In genomic region chr16:30068750-30069574, GRCh38 we compare ENCODE assay signal across 1 cellular context.
TF ChIP-seq lines count a peak whose summit lies in the region.

No MANE protein-coding gene starts in this region.

TF ChIP-seq in HepG2, 621 proteins besides CTCF, POLR2A, EP300 and RAD21 (continues in another document):
- TF ChIP-seq TAF1 (CRISPR knock-in tag; IDR thresholded peaks at IDR 0.05), result peak; percentile 30; the same call in 1 of the 2 replicates
- TF ChIP-seq UBTF (CRISPR knock-in tag; IDR thresholded peaks at IDR 0.05), result 0 out of 2 replicates have a peak, but pooled peaks have one; percentile 24
- no peak for TF ChIP-seq ARID3A (IDR thresholded peaks at IDR 0.05; ENCODE audit: low read depth, low read length)
- TF ChIP-seq CEBPG (CRISPR knock-in tag; IDR thresholded peaks at IDR 0.05), result no peak
- no peak for TF ChIP-seq FOSL1 (CRISPR knock-in tag; IDR thresholded peaks at IDR 0.05; ENCODE audit: borderline replicate concordance)
- TF ChIP-seq TOPORS (CRISPR knock-in tag; IDR thresholded peaks at IDR 0.05), result no peak
- no peak for TF ChIP-seq KDM5A (IDR thresholded peaks at IDR 0.05; ENCODE audit: borderline replicate concordance, low read length)
- TF ChIP-seq JUN (CRISPR knock-in tag; IDR thresholded peaks at IDR 0.05), result no peak
- TF ChIP-seq ZNF569 (CRISPR knock-in tag; IDR thresholded peaks at IDR 0.05; ENCODE audit: borderline replicate concordance), result no peak
- no peak; the same call in 1 of the 2 replicates for TF ChIP-seq NFKB2 (CRISPR knock-in tag; IDR thresholded peaks at IDR 0.05; ENCODE audit: borderline replicate concordance)
- TF ChIP-seq ELF1 (CRISPR knock-in tag; IDR thresholded peaks at IDR 0.05), result no peak
- TF ChIP-seq HDAC1 (CRISPR knock-in tag; IDR thresholded peaks at IDR 0.05), result no peak
- no peak for TF ChIP-seq ZNF772 (CRISPR knock-in tag; IDR thresholded peaks at IDR 0.05)
- no peak for TF ChIP-seq GATAD1 (CRISPR knock-in tag; IDR thresholded peaks at IDR 0.05)
- TF ChIP-seq ZNF558 (CRISPR knock-in tag; IDR thresholded peaks at IDR 0.05; ENCODE audit: borderline replicate concordance), result no peak
- TF ChIP-seq ZNF530 (CRISPR knock-in tag; IDR thresholded peaks at IDR 0.05; ENCODE audit: low read depth), result no peak
- no peak for TF ChIP-seq ZNF83 (CRISPR knock-in tag; IDR thresholded peaks at IDR 0.05; ENCODE audit: borderline replicate concordance)
- 0 out of 2 replicates have a peak, but pooled peaks have one; percentile 29 for TF ChIP-seq ZNF468 (CRISPR knock-in tag; IDR thresholded peaks at IDR 0.05)
- TF ChIP-seq, protein P1, sequence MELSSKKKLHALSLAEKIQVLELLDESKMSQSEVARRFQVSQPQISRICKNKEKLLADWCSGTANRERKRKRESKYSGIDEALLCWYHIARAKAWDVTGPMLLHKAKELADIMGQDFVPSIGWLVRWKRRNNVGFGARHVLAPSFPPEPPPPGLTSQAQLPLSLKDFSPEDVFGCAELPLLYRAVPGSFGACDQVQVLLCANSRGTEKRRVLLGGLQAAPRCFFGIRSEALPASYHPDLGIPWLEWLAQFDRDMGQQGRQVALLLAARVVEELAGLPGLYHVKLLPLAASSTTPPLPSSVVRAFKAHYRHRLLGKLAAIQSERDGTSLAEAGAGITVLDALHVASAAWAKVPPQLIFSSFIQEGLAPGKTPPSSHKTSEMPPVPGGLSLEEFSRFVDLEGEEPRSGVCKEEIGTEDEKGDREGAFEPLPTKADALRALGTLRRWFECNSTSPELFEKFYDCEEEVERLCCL (CRISPR knock-in tag; IDR thresholded peaks at IDR 0.05; ENCODE audit: borderline replicate concordance), result no peak
- peak; percentile 71 for TF ChIP-seq RBFOX2 (IDR thresholded peaks at IDR 0.05; ENCODE audit: low read depth, low read length)
- TF ChIP-seq MTA3 (CRISPR knock-in tag; IDR thresholded peaks at IDR 0.05), result no peak
- no peak for TF ChIP-seq KLF6 (CRISPR knock-in tag; IDR thresholded peaks at IDR 0.05)
- TF ChIP-seq ZBTB20 (CRISPR knock-in tag; IDR thresholded peaks at IDR 0.05; ENCODE audit: borderline replicate concordance, low read depth), result no peak
- TF ChIP-seq, protein P2, sequence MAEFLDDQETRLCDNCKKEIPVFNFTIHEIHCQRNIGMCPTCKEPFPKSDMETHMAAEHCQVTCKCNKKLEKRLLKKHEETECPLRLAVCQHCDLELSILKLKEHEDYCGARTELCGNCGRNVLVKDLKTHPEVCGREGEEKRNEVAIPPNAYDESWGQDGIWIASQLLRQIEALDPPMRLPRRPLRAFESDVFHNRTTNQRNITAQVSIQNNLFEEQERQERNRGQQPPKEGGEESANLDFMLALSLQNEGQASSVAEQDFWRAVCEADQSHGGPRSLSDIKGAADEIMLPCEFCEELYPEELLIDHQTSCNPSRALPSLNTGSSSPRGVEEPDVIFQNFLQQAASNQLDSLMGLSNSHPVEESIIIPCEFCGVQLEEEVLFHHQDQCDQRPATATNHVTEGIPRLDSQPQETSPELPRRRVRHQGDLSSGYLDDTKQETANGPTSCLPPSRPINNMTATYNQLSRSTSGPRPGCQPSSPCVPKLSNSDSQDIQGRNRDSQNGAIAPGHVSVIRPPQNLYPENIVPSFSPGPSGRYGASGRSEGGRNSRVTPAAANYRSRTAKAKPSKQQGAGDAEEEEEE (CRISPR knock-in tag; IDR thresholded peaks at IDR 0.05; ENCODE audit: borderline replicate concordance), result no peak
- TF ChIP-seq IKZF1 (IDR thresholded peaks at IDR 0.05), result no peak
- TF ChIP-seq ZBTB21 (CRISPR knock-in tag; IDR thresholded peaks at IDR 0.05), result no peak
- no peak for TF ChIP-seq GMEB2 (CRISPR knock-in tag; IDR thresholded peaks at IDR 0.05; ENCODE audit: low read depth)
- TF ChIP-seq, protein P3, sequence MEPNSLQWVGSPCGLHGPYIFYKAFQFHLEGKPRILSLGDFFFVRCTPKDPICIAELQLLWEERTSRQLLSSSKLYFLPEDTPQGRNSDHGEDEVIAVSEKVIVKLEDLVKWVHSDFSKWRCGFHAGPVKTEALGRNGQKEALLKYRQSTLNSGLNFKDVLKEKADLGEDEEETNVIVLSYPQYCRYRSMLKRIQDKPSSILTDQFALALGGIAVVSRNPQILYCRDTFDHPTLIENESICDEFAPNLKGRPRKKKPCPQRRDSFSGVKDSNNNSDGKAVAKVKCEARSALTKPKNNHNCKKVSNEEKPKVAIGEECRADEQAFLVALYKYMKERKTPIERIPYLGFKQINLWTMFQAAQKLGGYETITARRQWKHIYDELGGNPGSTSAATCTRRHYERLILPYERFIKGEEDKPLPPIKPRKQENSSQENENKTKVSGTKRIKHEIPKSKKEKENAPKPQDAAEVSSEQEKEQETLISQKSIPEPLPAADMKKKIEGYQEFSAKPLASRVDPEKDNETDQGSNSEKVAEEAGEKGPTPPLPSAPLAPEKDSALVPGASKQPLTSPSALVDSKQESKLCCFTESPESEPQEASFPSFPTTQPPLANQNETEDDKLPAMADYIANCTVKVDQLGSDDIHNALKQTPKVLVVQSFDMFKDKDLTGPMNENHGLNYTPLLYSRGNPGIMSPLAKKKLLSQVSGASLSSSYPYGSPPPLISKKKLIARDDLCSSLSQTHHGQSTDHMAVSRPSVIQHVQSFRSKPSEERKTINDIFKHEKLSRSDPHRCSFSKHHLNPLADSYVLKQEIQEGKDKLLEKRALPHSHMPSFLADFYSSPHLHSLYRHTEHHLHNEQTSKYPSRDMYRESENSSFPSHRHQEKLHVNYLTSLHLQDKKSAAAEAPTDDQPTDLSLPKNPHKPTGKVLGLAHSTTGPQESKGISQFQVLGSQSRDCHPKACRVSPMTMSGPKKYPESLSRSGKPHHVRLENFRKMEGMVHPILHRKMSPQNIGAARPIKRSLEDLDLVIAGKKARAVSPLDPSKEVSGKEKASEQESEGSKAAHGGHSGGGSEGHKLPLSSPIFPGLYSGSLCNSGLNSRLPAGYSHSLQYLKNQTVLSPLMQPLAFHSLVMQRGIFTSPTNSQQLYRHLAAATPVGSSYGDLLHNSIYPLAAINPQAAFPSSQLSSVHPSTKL (CRISPR knock-in tag; IDR thresholded peaks at IDR 0.05), result no peak
- TF ChIP-seq ZNF761 (CRISPR knock-in tag; conservative IDR thresholded peaks at IDR 0.05), result 0 out of 2 replicates have a peak, but pooled peaks have one; percentile 12
- TF ChIP-seq MXD4 (CRISPR knock-in tag; IDR thresholded peaks at IDR 0.05), result peak; percentile 4; the same call in 1 of the 2 replicates
- TF ChIP-seq CCDC6 (CRISPR knock-in tag; IDR thresholded peaks at IDR 0.05), result 0 out of 2 replicates have a peak, but pooled peaks have one; percentile 40
- peak; percentile 80 for TF ChIP-seq IKZF4 (CRISPR knock-in tag; IDR thresholded peaks at IDR 0.05; ENCODE audit: borderline replicate concordance, low read depth, not compliant biosample characterization)
- TF ChIP-seq, protein P4, sequence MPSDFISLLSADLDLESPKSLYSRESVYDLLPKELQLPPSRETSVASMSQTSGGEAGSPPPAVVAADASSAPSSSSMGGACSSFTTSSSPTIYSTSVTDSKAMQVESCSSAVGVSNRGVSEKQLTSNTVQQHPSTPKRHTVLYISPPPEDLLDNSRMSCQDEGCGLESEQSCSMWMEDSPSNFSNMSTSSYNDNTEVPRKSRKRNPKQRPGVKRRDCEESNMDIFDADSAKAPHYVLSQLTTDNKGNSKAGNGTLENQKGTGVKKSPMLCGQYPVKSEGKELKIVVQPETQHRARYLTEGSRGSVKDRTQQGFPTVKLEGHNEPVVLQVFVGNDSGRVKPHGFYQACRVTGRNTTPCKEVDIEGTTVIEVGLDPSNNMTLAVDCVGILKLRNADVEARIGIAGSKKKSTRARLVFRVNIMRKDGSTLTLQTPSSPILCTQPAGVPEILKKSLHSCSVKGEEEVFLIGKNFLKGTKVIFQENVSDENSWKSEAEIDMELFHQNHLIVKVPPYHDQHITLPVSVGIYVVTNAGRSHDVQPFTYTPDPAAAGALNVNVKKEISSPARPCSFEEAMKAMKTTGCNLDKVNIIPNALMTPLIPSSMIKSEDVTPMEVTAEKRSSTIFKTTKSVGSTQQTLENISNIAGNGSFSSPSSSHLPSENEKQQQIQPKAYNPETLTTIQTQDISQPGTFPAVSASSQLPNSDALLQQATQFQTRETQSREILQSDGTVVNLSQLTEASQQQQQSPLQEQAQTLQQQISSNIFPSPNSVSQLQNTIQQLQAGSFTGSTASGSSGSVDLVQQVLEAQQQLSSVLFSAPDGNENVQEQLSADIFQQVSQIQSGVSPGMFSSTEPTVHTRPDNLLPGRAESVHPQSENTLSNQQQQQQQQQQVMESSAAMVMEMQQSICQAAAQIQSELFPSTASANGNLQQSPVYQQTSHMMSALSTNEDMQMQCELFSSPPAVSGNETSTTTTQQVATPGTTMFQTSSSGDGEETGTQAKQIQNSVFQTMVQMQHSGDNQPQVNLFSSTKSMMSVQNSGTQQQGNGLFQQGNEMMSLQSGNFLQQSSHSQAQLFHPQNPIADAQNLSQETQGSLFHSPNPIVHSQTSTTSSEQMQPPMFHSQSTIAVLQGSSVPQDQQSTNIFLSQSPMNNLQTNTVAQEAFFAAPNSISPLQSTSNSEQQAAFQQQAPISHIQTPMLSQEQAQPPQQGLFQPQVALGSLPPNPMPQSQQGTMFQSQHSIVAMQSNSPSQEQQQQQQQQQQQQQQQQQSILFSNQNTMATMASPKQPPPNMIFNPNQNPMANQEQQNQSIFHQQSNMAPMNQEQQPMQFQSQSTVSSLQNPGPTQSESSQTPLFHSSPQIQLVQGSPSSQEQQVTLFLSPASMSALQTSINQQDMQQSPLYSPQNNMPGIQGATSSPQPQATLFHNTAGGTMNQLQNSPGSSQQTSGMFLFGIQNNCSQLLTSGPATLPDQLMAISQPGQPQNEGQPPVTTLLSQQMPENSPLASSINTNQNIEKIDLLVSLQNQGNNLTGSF (CRISPR knock-in tag; IDR thresholded peaks at IDR 0.05), result no peak
- TF ChIP-seq MTF2 (CRISPR knock-in tag; IDR thresholded peaks at IDR 0.05; ENCODE audit: borderline replicate concordance), result no peak
- 0 out of 2 replicates have a peak, but pooled peaks have one; percentile 31 for TF ChIP-seq THAP11 (CRISPR knock-in tag; IDR thresholded peaks at IDR 0.05)
- 0 out of 2 replicates have a peak, but pooled peaks have one; percentile 27 for TF ChIP-seq AHR (CRISPR knock-in tag; IDR thresholded peaks at IDR 0.05)
- TF ChIP-seq YY1 (IDR thresholded peaks at IDR 0.05; ENCODE audit: insufficient read depth, insufficient replicate concordance, low read depth, low read length), result no peak
- TF ChIP-seq ZFP62 (CRISPR knock-in tag; IDR thresholded peaks at IDR 0.05), result no peak
- TF ChIP-seq, protein P5, sequence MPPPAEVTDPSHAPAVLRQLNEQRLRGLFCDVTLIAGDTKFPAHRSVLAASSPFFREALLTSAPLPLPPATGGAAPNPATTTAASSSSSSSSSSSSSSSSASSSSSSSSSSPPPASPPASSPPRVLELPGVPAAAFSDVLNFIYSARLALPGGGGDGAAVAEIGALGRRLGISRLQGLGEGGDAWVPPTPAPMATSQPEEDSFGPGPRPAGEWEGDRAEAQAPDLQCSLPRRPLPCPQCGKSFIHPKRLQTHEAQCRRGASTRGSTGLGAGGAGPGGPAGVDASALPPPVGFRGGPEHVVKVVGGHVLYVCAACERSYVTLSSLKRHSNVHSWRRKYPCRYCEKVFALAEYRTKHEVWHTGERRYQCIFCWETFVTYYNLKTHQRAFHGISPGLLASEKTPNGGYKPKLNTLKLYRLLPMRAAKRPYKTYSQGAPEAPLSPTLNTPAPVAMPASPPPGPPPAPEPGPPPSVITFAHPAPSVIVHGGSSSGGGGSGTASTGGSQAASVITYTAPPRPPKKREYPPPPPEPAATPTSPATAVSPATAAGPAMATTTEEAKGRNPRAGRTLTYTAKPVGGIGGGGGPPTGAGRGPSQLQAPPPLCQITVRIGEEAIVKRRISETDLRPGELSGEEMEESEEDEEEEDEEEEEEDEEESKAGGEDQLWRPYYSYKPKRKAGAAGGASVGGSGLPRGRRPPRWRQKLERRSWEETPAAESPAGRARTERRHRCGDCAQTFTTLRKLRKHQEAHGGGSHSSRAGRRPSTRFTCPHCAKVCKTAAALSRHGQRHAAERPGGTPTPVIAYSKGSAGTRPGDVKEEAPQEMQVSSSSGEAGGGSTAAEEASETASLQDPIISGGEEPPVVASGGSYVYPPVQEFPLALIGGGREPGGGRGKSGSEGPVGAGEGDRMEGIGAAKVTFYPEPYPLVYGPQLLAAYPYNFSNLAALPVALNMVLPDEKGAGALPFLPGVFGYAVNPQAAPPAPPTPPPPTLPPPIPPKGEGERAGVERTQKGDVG (CRISPR knock-in tag; IDR thresholded peaks at IDR 0.05; ENCODE audit: borderline replicate concordance), result peak; percentile 53; the same call in 1 of the 2 replicates
- TF ChIP-seq HDAC2 (CRISPR knock-in tag; IDR thresholded peaks at IDR 0.05), result peak; percentile 18; the same call in 1 of the 2 replicates
- TF ChIP-seq KMT2B (CRISPR knock-in tag; IDR thresholded peaks at IDR 0.05), result no peak
- no peak for TF ChIP-seq ZNF782 (CRISPR knock-in tag; IDR thresholded peaks at IDR 0.05; ENCODE audit: borderline replicate concordance)
